Comparison of ENCODE assay signal across 16 cellular contexts in the genomic region with DNA sequence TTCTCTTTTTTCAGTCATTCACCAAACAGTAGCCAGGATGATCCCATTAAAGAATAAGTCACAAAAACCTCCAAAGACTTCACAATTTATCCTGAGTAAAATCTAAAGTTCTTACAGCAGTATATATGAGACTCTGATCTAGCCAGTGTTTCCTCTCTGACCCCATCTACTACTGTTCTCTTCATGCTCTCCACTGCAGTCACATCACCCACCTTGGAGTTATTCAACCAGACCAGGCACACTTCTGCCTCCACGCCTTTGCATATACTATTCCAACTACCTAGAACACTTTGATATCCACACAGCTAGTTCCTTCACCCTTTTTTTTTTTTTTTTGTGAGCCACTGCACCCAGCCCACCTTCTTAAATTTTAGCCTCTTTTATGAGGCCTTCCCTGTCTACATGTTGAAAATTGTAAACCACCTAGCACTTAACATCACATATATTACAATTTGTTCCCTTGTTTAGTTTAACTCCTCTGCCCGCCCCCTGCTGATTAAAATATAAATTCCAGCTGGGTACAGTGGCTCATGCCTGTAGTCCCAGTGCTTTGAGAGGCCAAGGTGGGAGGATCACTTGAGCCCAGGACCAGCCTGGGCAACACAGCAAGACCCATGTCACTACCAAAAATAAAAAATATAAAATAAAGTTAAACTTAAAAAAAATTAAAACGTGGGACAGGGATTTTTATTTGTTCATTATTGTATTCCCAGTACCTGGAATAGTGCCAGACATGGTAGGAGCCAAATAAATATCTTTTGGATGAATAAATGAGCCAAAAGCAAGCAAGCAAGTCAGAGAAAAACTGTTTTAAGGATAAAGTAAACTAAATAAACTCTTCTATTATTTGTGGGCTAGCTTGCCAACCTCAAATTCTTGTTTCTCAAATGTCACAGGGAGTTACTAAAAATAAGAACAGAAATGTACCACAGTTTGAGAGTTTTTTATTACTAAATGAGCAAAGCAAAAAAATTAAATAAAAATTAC. TPM values are rescaled to one million over a fixed set of nuclear protein-coding genes. Genes with fewer than 3 reads are reported as not detected.
DNase-seq lines count a peak whose midpoint lies in the region; ATAC-seq and TF ChIP-seq lines count a peak whose summit lies in the region.
"Had no signal": no experiment of that assay in that cellular context is flagged by ENCODE, and none has a peak within 500 bp of the region (broad histone marks: within the 10 kb centered on the region; RNA-seq: fewer than 3 reads in every experiment).

No MANE protein-coding gene starts in this region.

- no peaks in the 10 kb centered on the region for H3K27me3 Mint-ChIP-seq in activated T-cell treated with anti-CD3 and anti-CD28 coated beads, Interleukin-2, amount 50 U/mL, for 72 hours (ENCODE audit: low read depth)
- H3K27me3 Mint-ChIP-seq in central memory CD8-positive, alpha-beta T cell: no peaks in the 10 kb centered on the region
- H3K27me3 Mint-ChIP-seq in endothelial cell (ENCODE audit: unreplicated experiment): no peaks in the 10 kb centered on the region

- H3K4me3 ChIP-seq in Loucy (ENCODE audit: low read length, poor library complexity, severe bottlenecking): no peak overlapping the region
- H3K4me3 ChIP-seq in thoracic aorta: no peak overlapping the region
- H3K4me3 ChIP-seq: body of pancreas, skin epidermis had no signal

- no peaks in the 10 kb centered on the region for H3F3A ChIP-seq in Loucy (ENCODE audit: low read depth)

- DNase-seq in activated T-cell treated with anti-CD3 and anti-CD28 coated beads, Interleukin-2, amount 50 U/mL, for 72 hours: no peak
- DNase-seq in activated T-cell treated with anti-CD3 and anti-CD28 coated beads, Interleukin-2, amount 50 U/mL, for 1 hour: no peak
- no peak for DNase-seq in central memory CD8-positive, alpha-beta T cell (ENCODE audit: low spot score in 2 of 2)
- DNase-seq in thoracic aorta (ENCODE audit: low spot score) (no peak), endothelial cell (ENCODE audit: low spot score) (no peak), foreskin melanocyte (no peak)
- DNase-seq: ACHN; DMS79; effector CD8-positive, alpha-beta T cell; KG1; NCI-H1694 treated with DMSO at 0.1 percent for 48 hours; SHP77 had no signal

- peak overlapping the region; percentile 21 to 36 for H3K27ac ChIP-seq in thoracic aorta
- H3K27ac ChIP-seq: body of pancreas, skin epidermis had no signal

- no peak overlapping the region for H3K4me2 ChIP-seq in Loucy (ENCODE audit: low read depth, low read length, poor library complexity, severe bottlenecking)

- H3K9me2 ChIP-seq in Loucy (replicated peaks; ENCODE audit: low read depth, low read length): no peaks in the 10 kb centered on the region

- H3K36me3 Mint-ChIP-seq in activated T-cell treated with anti-CD3 and anti-CD28 coated beads, Interleukin-2, amount 50 U/mL, for 72 hours (ENCODE audit: insufficient read depth in 2 of 2): no peaks in the 10 kb centered on the region
- no peaks in the 10 kb centered on the region for H3K36me3 Mint-ChIP-seq in central memory CD8-positive, alpha-beta T cell (ENCODE audit: insufficient read depth)
- no peaks in the 10 kb centered on the region for H3K36me3 Mint-ChIP-seq in endothelial cell (ENCODE audit: low read depth, unreplicated experiment)

- H3K27me3 ChIP-seq in Loucy (ENCODE audit: insufficient read depth, low read length, poor library complexity, severe bottlenecking) (no peaks in the 10 kb centered on the region), thoracic aorta (replicated peaks; ENCODE audit: insufficient read depth) (no peaks in the 10 kb centered on the region)
- H3K27me3 ChIP-seq: body of pancreas had no signal

- H3K79me2 ChIP-seq in Loucy (ENCODE audit: insufficient read depth, low read length): no peaks in the 10 kb centered on the region

- H3K9me3 ChIP-seq in Loucy (ENCODE audit: insufficient read depth, low read depth, low read length) (no peaks in the 10 kb centered on the region), thoracic aorta (no peaks in the 10 kb centered on the region)
- H3K9me3 ChIP-seq: body of pancreas had no signal

- no peak overlapping the region for H3K9ac ChIP-seq in Loucy (ENCODE audit: low read depth, low read length, poor library complexity, severe bottlenecking)

- ATAC-seq in activated T-cell treated with anti-CD3 and anti-CD28 coated beads, Interleukin-2, amount 50 U/mL, for 72 hours (replicated peaks in 1 of 2): no peak
- no peak for ATAC-seq in central memory CD8-positive, alpha-beta T cell (replicated peaks; ENCODE audit: extremely low read depth, poor library complexity, severe bottlenecking)
- ATAC-seq in thoracic aorta (ENCODE audit: insufficient number of reproducible peaks, low FRiP score, low read depth) (no peak), HG03280 (IDR thresholded peaks at IDR 0.05; ENCODE audit: unreplicated experiment) (no peak)
- ATAC-seq: body of pancreas had no signal

- H3K27ac Mint-ChIP-seq in activated T-cell treated with anti-CD3 and anti-CD28 coated beads, Interleukin-2, amount 50 U/mL, for 72 hours: peak overlapping the region; percentile 30
- peak overlapping the region; percentile 0 for H3K27ac Mint-ChIP-seq in central memory CD8-positive, alpha-beta T cell (ENCODE audit: low read depth)
- H3K27ac Mint-ChIP-seq in endothelial cell (ENCODE audit: unreplicated experiment): no peak overlapping the region

- H3K9me3 Mint-ChIP-seq in activated T-cell treated with anti-CD3 and anti-CD28 coated beads, Interleukin-2, amount 50 U/mL, for 72 hours: no peaks in the 10 kb centered on the region
- no peaks in the 10 kb centered on the region for H3K9me3 Mint-ChIP-seq in central memory CD8-positive, alpha-beta T cell
- H3K9me3 Mint-ChIP-seq in endothelial cell (ENCODE audit: unreplicated experiment): no peaks in the 10 kb centered on the region

- H3K4me1 ChIP-seq in Loucy (ENCODE audit: insufficient read depth, low read length, poor library complexity, severe bottlenecking): peaks cover 3% of the 10 kb centered on the region
- H3K4me1 ChIP-seq in thoracic aorta (ENCODE audit: control insufficient read depth in 1 of 2, low read depth in 2 of 2): peaks cover 3 to 26% of the 10 kb centered on the region in 2 donors
- H3K4me1 ChIP-seq: body of pancreas had no signal

- peaks cover 8% of the 10 kb centered on the region for H3K4me1 Mint-ChIP-seq in activated T-cell treated with anti-CD3 and anti-CD28 coated beads, Interleukin-2, amount 50 U/mL, for 72 hours (ENCODE audit: low read depth)
- H3K4me1 Mint-ChIP-seq in central memory CD8-positive, alpha-beta T cell: no peaks in the 10 kb centered on the region
- H3K4me1 Mint-ChIP-seq in endothelial cell (ENCODE audit: unreplicated experiment): no peaks in the 10 kb centered on the region

- no peak overlapping the region for H3K4me3 Mint-ChIP-seq in activated T-cell treated with anti-CD3 and anti-CD28 coated beads, Interleukin-2, amount 50 U/mL, for 72 hours
- no peak overlapping the region for H3K4me3 Mint-ChIP-seq in central memory CD8-positive, alpha-beta T cell
- H3K4me3 Mint-ChIP-seq in endothelial cell (ENCODE audit: unreplicated experiment): no peak overlapping the region

- H3K36me3 ChIP-seq in Loucy (ENCODE audit: insufficient read depth, low read length) (no peaks in the 10 kb centered on the region), thoracic aorta (no peaks in the 10 kb centered on the region)

- no peak overlapping the region for H2AFZ ChIP-seq in Loucy (ENCODE audit: low read length)

- TF ChIP-seq CTCF in Loucy (conservative IDR thresholded peaks at IDR 0.05; ENCODE audit: low read length) (peak; percentile 36), thoracic aorta (IDR thresholded peaks at IDR 0.05) (no peak), endothelial cell (IDR thresholded peaks at IDR 0.05; ENCODE audit: unreplicated experiment) (no peak)

- H4K20me1 ChIP-seq in Loucy (ENCODE audit: insufficient read depth, low read length, poor library complexity, severe bottlenecking): no peaks in the 10 kb centered on the region

RNA-seq across cellular contexts. Expression of a gene that starts 35.2 kb away (rescaled TPM):
- 10 to 100 TPM; 51.9 to 67.9 TPM for total RNA-seq in activated T-cell treated with anti-CD3 and anti-CD28 coated beads, Interleukin-2, amount 50 U/mL, for 72 hours
- 10 to 100 TPM; 15.2 to 27.4 TPM for total RNA-seq in thoracic aorta
- total RNA-seq in endothelial cell (ENCODE audit: unreplicated experiment): 31.5 TPM

RNA-seq across cellular contexts. Expression of a gene that starts 35.4 kb away (rescaled TPM):
- total RNA-seq in activated T-cell treated with anti-CD3 and anti-CD28 coated beads, Interleukin-2, amount 50 U/mL, for 72 hours: 10 to 100 TPM; 23.9 to 34.4 TPM
- total RNA-seq in thoracic aorta (10 to 100 TPM in 1 of 2 donors, 1 to 10 TPM in 1; 4.7 to 10.5 TPM), endothelial cell (ENCODE audit: unreplicated experiment) (9.7 TPM)

RNA-seq across cellular contexts. Expression of a gene that starts 48.7 kb away (rescaled TPM):
- 1 to 10 TPM; 4.5 to 5.9 TPM for total RNA-seq in activated T-cell treated with anti-CD3 and anti-CD28 coated beads, Interleukin-2, amount 50 U/mL, for 72 hours
- total RNA-seq in thoracic aorta (not detected), endothelial cell (ENCODE audit: unreplicated experiment) (2.5 TPM)
